Comparison of ENCODE assay signal across 1 cellular context in the genomic region with DNA sequence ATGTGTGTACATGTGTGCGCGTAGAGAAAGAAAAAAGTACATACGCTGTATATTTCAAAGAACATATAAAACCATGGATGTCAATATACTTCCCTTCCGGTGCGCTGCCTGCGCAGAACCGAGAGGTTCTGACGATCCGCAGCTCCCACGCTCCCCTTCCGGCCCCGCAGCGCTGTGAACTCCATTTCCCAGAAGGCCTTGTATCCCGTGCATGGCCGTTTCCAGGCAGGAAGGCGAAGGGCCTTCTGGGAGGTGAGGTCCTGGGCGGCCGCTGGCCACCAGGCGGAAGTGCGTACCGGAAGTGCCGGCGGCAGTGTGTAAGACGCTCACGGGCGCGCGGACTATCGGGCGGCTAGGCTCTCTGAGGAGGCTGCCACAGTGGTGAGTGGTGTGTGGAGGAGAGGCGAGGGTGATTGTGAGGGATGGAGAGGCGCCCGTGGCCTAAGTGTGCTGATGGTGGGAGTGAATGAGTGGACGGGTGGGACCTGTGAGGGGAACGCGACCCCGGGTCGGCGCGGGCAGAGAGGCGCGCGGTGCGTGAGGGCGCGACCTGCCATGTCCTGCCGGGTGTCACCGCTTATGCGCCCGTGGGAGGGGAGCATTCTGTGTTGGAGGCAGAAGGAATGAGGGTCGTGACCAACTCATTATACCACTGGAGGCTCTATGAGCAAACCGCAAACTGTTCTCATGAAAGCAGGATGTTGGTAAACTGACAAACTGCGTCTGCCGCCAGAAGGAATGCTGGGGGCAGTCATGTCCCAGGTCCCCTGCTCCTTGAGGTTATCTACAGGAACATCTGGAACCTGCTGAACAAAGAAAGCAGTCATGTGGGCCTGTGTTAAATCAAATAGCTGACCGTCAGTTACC.
TF ChIP-seq lines count a peak whose summit lies in the region.

A gene with protein sequence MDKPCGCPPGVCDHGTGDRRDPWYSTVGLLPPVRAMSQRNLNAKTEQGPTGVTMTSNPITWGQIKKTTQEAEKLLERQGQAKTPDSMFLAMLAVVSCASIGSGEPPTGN (plus strand): TSS at position 313 of the 867 bp plus-strand sequence. CDS start 6,792 bp downstream, outside the sequence.

TF ChIP-seq in HepG2, 621 proteins besides CTCF, POLR2A, EP300 and RAD21 (continued from another document and continues in another):
- TF ChIP-seq TFAP4 (IDR thresholded peaks at IDR 0.05; ENCODE audit: borderline replicate concordance, low read depth), result peak; percentile 39; the same call in 1 of the 2 replicates
- peak; percentile 88; the same call in 1 of the 2 replicates for TF ChIP-seq MXD3 (CRISPR knock-in tag; IDR thresholded peaks at IDR 0.05)
- no peak for TF ChIP-seq MAZ (IDR thresholded peaks at IDR 0.05; ENCODE audit: borderline replicate concordance, low read depth, low read length)
- TF ChIP-seq MAZ (CRISPR knock-in tag; IDR thresholded peaks at IDR 0.05; ENCODE audit: low read depth), result peak; percentile 71
- no peak for TF ChIP-seq HES4 (CRISPR knock-in tag; IDR thresholded peaks at IDR 0.05; ENCODE audit: borderline replicate concordance)
- 0 out of 2 replicates have a peak, but pooled peaks have one; percentile 8 for TF ChIP-seq STAG1 (CRISPR knock-in tag; IDR thresholded peaks at IDR 0.05)
- TF ChIP-seq, protein P1, sequence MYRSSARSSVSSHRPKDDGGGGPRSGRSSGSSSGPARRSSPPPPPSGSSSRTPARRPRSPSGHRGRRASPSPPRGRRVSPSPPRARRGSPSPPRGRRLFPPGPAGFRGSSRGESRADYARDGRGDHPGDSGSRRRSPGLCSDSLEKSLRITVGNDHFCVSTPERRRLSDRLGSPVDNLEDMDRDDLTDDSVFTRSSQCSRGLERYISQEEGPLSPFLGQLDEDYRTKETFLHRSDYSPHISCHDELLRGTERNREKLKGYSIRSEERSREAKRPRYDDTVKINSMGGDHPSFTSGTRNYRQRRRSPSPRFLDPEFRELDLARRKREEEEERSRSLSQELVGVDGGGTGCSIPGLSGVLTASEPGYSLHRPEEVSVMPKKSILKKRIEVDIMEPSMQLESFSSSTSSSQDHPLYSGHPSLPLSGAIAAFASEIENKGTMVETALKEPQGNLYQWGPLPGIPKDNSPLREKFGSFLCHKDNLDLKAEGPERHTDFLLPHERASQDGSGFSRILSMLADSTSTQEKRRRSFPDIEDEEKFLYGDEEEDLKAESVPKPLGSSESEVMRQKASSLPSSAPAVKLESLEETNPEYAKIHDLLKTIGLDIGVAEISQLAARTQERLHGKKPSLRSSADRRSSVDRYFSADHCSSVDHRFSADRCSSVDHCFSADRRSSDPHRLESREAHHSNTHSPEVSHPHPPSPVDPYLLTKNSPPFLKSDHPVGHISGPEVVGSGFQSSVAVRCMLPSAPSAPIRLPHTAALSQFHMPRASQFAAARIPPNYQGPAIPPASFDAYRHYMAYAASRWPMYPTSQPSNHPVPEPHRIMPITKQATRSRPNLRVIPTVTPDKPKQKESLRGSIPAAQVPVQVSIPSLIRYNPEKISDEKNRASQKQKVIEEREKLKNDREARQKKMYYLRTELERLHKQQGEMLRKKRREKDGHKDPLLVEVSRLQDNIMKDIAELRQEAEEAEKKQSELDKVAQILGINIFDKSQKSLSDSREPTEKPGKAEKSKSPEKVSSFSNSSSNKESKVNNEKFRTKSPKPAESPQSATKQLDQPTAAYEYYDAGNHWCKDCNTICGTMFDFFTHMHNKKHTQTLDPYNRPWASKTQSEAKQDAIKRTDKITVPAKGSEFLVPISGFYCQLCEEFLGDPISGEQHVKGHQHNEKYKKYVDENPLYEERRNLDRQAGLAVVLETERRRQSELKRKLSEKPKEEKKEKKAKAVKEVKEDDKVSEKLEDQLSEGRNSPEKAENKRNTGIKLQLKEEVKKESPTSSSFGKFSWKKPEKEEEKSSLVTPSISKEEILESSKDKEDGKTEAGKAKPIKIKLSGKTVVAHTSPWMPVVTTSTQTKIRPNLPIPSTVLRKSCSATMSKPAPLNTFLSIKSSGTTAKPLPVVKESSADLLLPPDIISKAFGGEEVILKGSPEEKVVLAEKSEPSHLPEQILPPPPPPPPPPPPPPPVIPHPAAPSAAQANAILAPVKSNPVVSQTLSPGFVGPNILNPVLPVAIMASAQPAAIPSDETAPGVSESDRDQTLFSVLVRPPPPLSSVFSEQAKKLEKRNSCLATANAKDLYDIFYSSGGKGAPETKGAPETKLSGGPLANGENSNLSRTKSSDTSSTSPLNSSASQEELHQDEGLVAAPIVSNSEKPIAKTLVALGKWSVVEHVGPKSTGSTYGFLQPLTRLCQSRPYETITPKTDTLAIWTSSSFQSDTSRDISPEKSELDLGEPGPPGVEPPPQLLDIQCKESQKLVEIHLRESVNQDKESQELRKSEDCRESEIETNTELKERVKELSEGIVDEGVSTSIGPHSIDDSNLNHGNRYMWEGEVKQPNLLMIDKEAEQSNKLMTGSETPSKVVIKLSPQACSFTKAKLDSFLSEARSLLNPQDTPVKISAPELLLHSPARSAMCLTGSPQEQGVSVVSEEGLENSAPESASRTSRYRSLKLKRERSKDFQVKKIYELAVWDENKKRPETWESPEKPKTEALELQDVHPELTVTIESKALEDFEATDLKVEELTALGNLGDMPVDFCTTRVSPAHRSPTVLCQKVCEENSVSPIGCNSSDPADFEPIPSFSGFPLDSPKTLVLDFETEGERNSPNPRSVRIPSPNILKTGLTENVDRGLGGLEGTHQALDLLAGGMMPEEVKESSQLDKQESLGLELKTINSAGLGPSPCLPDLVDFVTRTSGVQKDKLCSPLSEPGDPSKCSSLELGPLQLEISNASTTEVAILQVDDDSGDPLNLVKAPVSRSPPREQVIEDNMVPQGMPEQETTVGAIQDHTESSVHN (CRISPR knock-in tag; IDR thresholded peaks at IDR 0.05), result no peak
- 0 out of 2 replicates have a peak, but pooled peaks have one; percentile 4 for TF ChIP-seq RFX5 (IDR thresholded peaks at IDR 0.05; ENCODE audit: low read depth, low read length)
- TF ChIP-seq HINFP (CRISPR knock-in tag; IDR thresholded peaks at IDR 0.05; ENCODE audit: low read depth), result no peak
- TF ChIP-seq ZNF333 (CRISPR knock-in tag; IDR thresholded peaks at IDR 0.05; ENCODE audit: borderline replicate concordance), result 0 out of 2 replicates have a peak, but pooled peaks have one; percentile 62
- TF ChIP-seq, protein P2, sequence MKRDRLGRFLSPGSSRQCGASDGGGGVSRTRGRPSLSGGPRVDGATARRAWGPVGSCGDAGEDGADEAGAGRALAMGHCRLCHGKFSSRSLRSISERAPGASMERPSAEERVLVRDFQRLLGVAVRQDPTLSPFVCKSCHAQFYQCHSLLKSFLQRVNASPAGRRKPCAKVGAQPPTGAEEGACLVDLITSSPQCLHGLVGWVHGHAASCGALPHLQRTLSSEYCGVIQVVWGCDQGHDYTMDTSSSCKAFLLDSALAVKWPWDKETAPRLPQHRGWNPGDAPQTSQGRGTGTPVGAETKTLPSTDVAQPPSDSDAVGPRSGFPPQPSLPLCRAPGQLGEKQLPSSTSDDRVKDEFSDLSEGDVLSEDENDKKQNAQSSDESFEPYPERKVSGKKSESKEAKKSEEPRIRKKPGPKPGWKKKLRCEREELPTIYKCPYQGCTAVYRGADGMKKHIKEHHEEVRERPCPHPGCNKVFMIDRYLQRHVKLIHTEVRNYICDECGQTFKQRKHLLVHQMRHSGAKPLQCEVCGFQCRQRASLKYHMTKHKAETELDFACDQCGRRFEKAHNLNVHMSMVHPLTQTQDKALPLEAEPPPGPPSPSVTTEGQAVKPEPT (CRISPR knock-in tag; IDR thresholded peaks at IDR 0.05; ENCODE audit: low read depth), result no peak
- TF ChIP-seq TBP (CRISPR knock-in tag; IDR thresholded peaks at IDR 0.05), result peak; percentile 52; the same call in 1 of the 2 replicates
- TF ChIP-seq ZNF44 (CRISPR knock-in tag; IDR thresholded peaks at IDR 0.05), result no peak
- TF ChIP-seq GABPB1 (CRISPR knock-in tag; IDR thresholded peaks at IDR 0.05), result peak; percentile 99
- TF ChIP-seq MEIS1 (CRISPR knock-in tag; IDR thresholded peaks at IDR 0.05; ENCODE audit: borderline replicate concordance), result peak; percentile 78; the same call in 1 of the 2 replicates
- 0 out of 2 replicates have a peak, but pooled peaks have one; percentile 79 for TF ChIP-seq ZNF567 (CRISPR knock-in tag; IDR thresholded peaks at IDR 0.05; ENCODE audit: borderline replicate concordance)
- peak; percentile 67; the same call in 1 of the 2 replicates for TF ChIP-seq ATF7-NPFF (CRISPR knock-in tag; IDR thresholded peaks at IDR 0.05; ENCODE audit: low read depth)
- 0 out of 4 replicates have a peak, but pooled peaks of 1 of the 2 experiments have one; percentile 14 for TF ChIP-seq NR2F1 (CRISPR knock-in tag; IDR thresholded peaks at IDR 0.05)
- TF ChIP-seq ZNF432 (CRISPR knock-in tag; IDR thresholded peaks at IDR 0.05; ENCODE audit: borderline replicate concordance), result no peak
- 0 out of 2 replicates have a peak, but pooled peaks have one; percentile 46 for TF ChIP-seq ZNF230 (CRISPR knock-in tag; IDR thresholded peaks at IDR 0.05)
- no peak for TF ChIP-seq ZNF382 (CRISPR knock-in tag; IDR thresholded peaks at IDR 0.05; ENCODE audit: borderline replicate concordance)
- TF ChIP-seq FOXA1 (IDR thresholded peaks at IDR 0.05), result no peak
- peak; percentile 23 for TF ChIP-seq FOXA1 (CRISPR knock-in tag; IDR thresholded peaks at IDR 0.05)
- 0 out of 2 replicates have a peak, but pooled peaks have one; percentile 13 for TF ChIP-seq ZNF558 (CRISPR knock-in tag; IDR thresholded peaks at IDR 0.05; ENCODE audit: borderline replicate concordance)
- TF ChIP-seq ZFP37 (CRISPR knock-in tag; IDR thresholded peaks at IDR 0.05; ENCODE audit: borderline replicate concordance), result 0 out of 2 replicates have a peak, but pooled peaks have one; percentile 40
- peak; percentile 26; the same call in 1 of the 2 replicates for TF ChIP-seq MEF2D (CRISPR knock-in tag; IDR thresholded peaks at IDR 0.05)
- no peak for TF ChIP-seq PTBP1 (IDR thresholded peaks at IDR 0.05; ENCODE audit: low read depth, low read length, poor library complexity, severe bottlenecking)
- no peak for TF ChIP-seq NFIC (IDR thresholded peaks at IDR 0.05; ENCODE audit: low read length)
- peak; percentile 79; the same call in 1 of the 2 replicates for TF ChIP-seq DNMT1 (CRISPR knock-in tag; IDR thresholded peaks at IDR 0.05)
- peak; percentile 94 for TF ChIP-seq CBX1 (IDR thresholded peaks at IDR 0.05; ENCODE audit: low read depth)
- 0 out of 2 replicates have a peak, but pooled peaks have one; percentile 43 for TF ChIP-seq MIXL1 (CRISPR knock-in tag; IDR thresholded peaks at IDR 0.05)
- 0 out of 2 replicates have a peak, but pooled peaks have one; percentile 42 for TF ChIP-seq ZNF136 (CRISPR knock-in tag; IDR thresholded peaks at IDR 0.05; ENCODE audit: low read depth)
- peak; percentile 76; the same call in 1 of the 2 replicates for TF ChIP-seq CBX5 (CRISPR knock-in tag; IDR thresholded peaks at IDR 0.05; ENCODE audit: borderline replicate concordance)
- no peak for TF ChIP-seq ZNF550 (CRISPR knock-in tag; IDR thresholded peaks at IDR 0.05; ENCODE audit: borderline replicate concordance)
- peak; percentile 95 for TF ChIP-seq GATAD1 (CRISPR knock-in tag; IDR thresholded peaks at IDR 0.05)
- peak; percentile 11; the same call in 1 of the 2 replicates for TF ChIP-seq CEBPG (CRISPR knock-in tag; IDR thresholded peaks at IDR 0.05)
- no peak for TF ChIP-seq ZNF678 (CRISPR knock-in tag; IDR thresholded peaks at IDR 0.05)
- TF ChIP-seq TBX2 (CRISPR knock-in tag; IDR thresholded peaks at IDR 0.05; ENCODE audit: borderline replicate concordance), result peak; percentile 84
- TF ChIP-seq TCF7L2 (IDR thresholded peaks at IDR 0.05; ENCODE audit: low read depth, low read length), result no peak
- no peak; the same call in 1 of the 2 replicates for TF ChIP-seq ESRRA (CRISPR knock-in tag; IDR thresholded peaks at IDR 0.05; ENCODE audit: low read depth)
- peak; percentile 92 for TF ChIP-seq PHF8 (CRISPR knock-in tag; IDR thresholded peaks at IDR 0.05)
- TF ChIP-seq, protein P3, sequence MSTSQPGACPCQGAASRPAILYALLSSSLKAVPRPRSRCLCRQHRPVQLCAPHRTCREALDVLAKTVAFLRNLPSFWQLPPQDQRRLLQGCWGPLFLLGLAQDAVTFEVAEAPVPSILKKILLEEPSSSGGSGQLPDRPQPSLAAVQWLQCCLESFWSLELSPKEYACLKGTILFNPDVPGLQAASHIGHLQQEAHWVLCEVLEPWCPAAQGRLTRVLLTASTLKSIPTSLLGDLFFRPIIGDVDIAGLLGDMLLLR (CRISPR knock-in tag; IDR thresholded peaks at IDR 0.05), result 0 out of 2 replicates have a peak, but pooled peaks have one; percentile 83
- TF ChIP-seq ZFP62 (CRISPR knock-in tag; IDR thresholded peaks at IDR 0.05), result peak; percentile 54; the same call in 1 of the 2 replicates
- peak; percentile 73 for TF ChIP-seq RXRA (CRISPR knock-in tag; IDR thresholded peaks at IDR 0.05)
